ENCODE assay signal across 23 cellular contexts in genomic region chr6:139695361-139695760, GRCh38.
DNase-seq lines count a peak whose midpoint lies in the region; ATAC-seq, FAIRE-seq and TF ChIP-seq lines count a peak whose summit lies in the region.
"Had no signal": no experiment of that assay in that cellular context is flagged by ENCODE, and none has a peak within 500 bp of the region (broad histone marks: within the 10 kb centered on the region; RNA-seq: fewer than 3 reads in every experiment).

No MANE protein-coding gene starts in this region.

- intact Hi-C loops in testis (cut with DNase I; ENCODE audit: low total_unique reads) = no loop called here
- intact Hi-C loops in CD4-positive, alpha-beta T cell (cut with DNase I, micrococcal nuclease) = no loop called here

- no peaks in the 10 kb centered on the region for H3K36me3 ChIP-seq in testis (ENCODE audit: low read depth, missing control alignments)

- H3K27ac ChIP-seq in testis = no peak overlapping the region
- no peak overlapping the region for H3K27ac ChIP-seq in CD4-positive, alpha-beta T cell (ENCODE audit: low read depth, low read length)

- no peak overlapping the region for H3K4me3 ChIP-seq in testis

- H3K9me3 Mint-ChIP-seq in CD4-positive, alpha-beta T cell = no peaks in the 10 kb centered on the region
- H3K9me3 Mint-ChIP-seq: CD8-positive, alpha-beta memory T cell had no signal

- peak; percentile 17 for FAIRE-seq in islet of Langerhans (lab: Jason Lieb, UNC)
- FAIRE-seq: GM19239, HTR-8/SVneo had no signal

- DNase-seq in DMS114 treated with DMSO at 0.1 percent for 48 hours (lab: John Stamatoyannopoulos, UW; ENCODE audit: unreplicated experiment) = peak; percentile 61
- DNase-seq in HuH-7 (ENCODE audit: low spot score) = peak; percentile 42
- DNase-seq in NCI-H748 treated with DMSO at 0.1 percent for 48 hours (lab: John Stamatoyannopoulos, UW) = peak; percentile 77
- DNase-seq in amygdala (lab: John Stamatoyannopoulos, UW) = no peak
- DNase-seq in testis = no peak
- DNase-seq in CD4-positive, alpha-beta T cell = no peak
- DNase-seq: AML-193; C1 segment of cervical spinal cord; Calu3; CD8-positive, alpha-beta memory T cell; GDM1; Karpas-422; NCI-H187 treated with DMSO at 0.1 percent for 48 hours; NCI-H2107; NCI-H446 treated with DMSO at 0.1 percent for 48 hours; NCI-H774; Right ventricle myocardium superior; SW 1271 had no signal

- H3K27me3 Mint-ChIP-seq in CD4-positive, alpha-beta T cell = no peaks in the 10 kb centered on the region
- H3K27me3 Mint-ChIP-seq: CD8-positive, alpha-beta memory T cell had no signal

- CTCF ChIA-PET in CD4-positive, alpha-beta T cell (lab: Charles Lee) = interaction anchor here (0.6 kb wide), 1 partner anchor 267 kb away, joined by 3 read pairs; no protein-coding TSS in a partner anchor

- no peaks in the 10 kb centered on the region for H3K9me3 ChIP-seq in testis
- no peaks in the 10 kb centered on the region for H3K9me3 ChIP-seq in CD4-positive, alpha-beta T cell (ENCODE audit: control insufficient read depth, low read length)

- 81 to 96% methylated on average over 1 of the region's 1 CpG for WGBS in testis, 2 donors

- H3K27ac Mint-ChIP-seq in CD4-positive, alpha-beta T cell = no peak overlapping the region
- H3K27ac Mint-ChIP-seq: CD8-positive, alpha-beta memory T cell had no signal

- TF ChIP-seq CTCF in testis (IDR thresholded peaks at IDR 0.05) = no peak
- no peak for TF ChIP-seq CTCF in CD4-positive, alpha-beta T cell (IDR thresholded peaks at IDR 0.05)

- H3K4me1 Mint-ChIP-seq in CD4-positive, alpha-beta T cell (ENCODE audit: low read depth) = no peaks in the 10 kb centered on the region
- H3K4me1 Mint-ChIP-seq: IgD-negative memory B cell had no signal

- H3K27me3 ChIP-seq in testis = no peaks in the 10 kb centered on the region
- no peaks in the 10 kb centered on the region for H3K27me3 ChIP-seq in CD4-positive, alpha-beta T cell (ENCODE audit: control insufficient read depth, insufficient read depth, low read length)

- no peaks in the 10 kb centered on the region for H3K4me1 ChIP-seq in testis

- no peaks in the 10 kb centered on the region for H3K36me3 Mint-ChIP-seq in CD4-positive, alpha-beta T cell (ENCODE audit: low read depth)
- H3K36me3 Mint-ChIP-seq: IgD-negative memory B cell had no signal

- TF ChIP-seq POLR2A in testis (IDR thresholded peaks at IDR 0.05) = no peak

- POLR2A ChIA-PET in CD4-positive, alpha-beta T cell (lab: Charles Lee) = no interaction called here

- H3K4me3 Mint-ChIP-seq in CD4-positive, alpha-beta T cell = no peak overlapping the region
- H3K4me3 Mint-ChIP-seq: CD8-positive, alpha-beta memory T cell; IgD-negative memory B cell had no signal

- no peak for ATAC-seq in HG03025 (IDR thresholded peaks at IDR 0.05; ENCODE audit: low FRiP score, unreplicated experiment)
- ATAC-seq in CD4-positive, alpha-beta T cell (ENCODE audit: poor library complexity) = no peak

Comparison
In these comparisons a context has a peak if more than half of its experiments do, and no peak if none do; other contexts are left out.
1. DNase-seq: peak in DMS114 treated with DMSO at 0.1 percent for 48 hours (single experiment), HuH-7 (single experiment) and NCI-H748 treated with DMSO at 0.1 percent for 48 hours (single experiment); none in amygdala (0 of 56), testis (single experiment) and CD4-positive, alpha-beta T cell (0 of 10).